ENCODE assay signal across 35 cellular contexts in the genomic region with DNA sequence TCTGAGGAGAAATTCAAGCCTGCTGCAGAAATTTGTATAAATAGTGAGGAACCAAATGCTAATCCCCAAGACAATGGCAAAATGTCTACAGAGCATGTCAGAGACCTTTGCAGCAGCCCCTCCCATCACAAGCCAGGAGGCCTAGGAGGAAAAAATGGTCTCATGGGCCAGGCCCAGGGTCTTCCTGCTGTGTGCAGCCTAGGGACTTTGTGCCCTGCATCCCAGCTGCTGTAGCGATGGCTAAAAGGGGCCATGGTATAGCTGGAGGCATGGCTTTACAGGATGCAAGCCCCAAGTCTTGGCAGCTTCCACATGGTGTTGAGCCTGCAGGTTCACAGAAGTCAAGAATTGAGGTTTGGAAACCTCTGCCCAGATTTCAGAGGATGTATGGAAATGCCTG.
"Had no signal": no experiment of that assay in that cellular context is flagged by ENCODE, and none has a peak within 500 bp of the region (broad histone marks: within the 10 kb centered on the region; RNA-seq: fewer than 3 reads in every experiment).

No MANE protein-coding gene starts in this region.

- H3K4me3 ChIP-seq: MG63 had no signal

- DNase-seq: Karpas-422, Kasumi-1, MG63, MM.1S, MV-4-11, NCI-H1048, NCI-H1092, NCI-H1092 treated with DMSO at 0.1 percent for 48 hours, NCI-H1105, NCI-H1105 treated with DMSO at 0.1 percent for 48 hours, NCI-H1417, NCI-H1417 treated with DMSO at 0.1 percent for 48 hours, NCI-H1436, NCI-H1436 treated with DMSO at 0.1 percent for 48 hours, NCI-H146, NCI-H1694, NCI-H1694 treated with DMSO at 0.1 percent for 48 hours, NCI-H187, NCI-H187 treated with DMSO at 0.1 percent for 48 hours, NCI-H1930, NCI-H2029, NCI-H2029 treated with DMSO at 0.1 percent for 48 hours, NCI-H2081, NCI-H2081 treated with DMSO at 0.1 percent for 48 hours, NCI-H2107, NCI-H2171, NCI-H2171 treated with DMSO at 0.1 percent for 48 hours, NCI-H2227 treated with DMSO at 0.1 percent for 48 hours, NCI-H226, NCI-H345, NCI-H446, NCI-H446 treated with DMSO at 0.1 percent for 48 hours, NCI-H510A, NCI-H510A treated with DMSO at 0.1 percent for 48 hours, NCI-H524 had no signal

- H3K36me3 ChIP-seq: MG63 had no signal
